ENCODE assay signal across 2 cellular contexts in the genomic region with DNA sequence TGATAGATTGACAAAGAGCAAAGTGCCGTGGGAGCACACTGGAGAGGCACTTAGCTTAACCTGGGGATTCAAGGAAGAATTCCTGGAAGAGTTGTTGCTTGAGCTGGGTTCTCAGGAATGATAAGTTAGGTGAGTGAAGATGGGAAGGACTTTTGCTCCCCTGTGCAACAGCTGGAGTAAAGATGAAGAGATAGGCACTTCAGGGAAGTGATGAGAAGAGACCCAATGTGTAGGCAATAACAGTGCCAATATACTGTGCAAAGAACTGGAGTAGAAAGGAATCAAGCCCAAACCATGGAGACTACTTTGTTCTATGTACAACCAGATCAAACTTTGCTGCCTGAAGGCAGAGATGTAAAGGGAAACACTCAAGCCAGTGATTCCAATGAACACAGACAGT.
TF ChIP-seq lines count a peak whose summit lies in the region.

No MANE protein-coding gene starts in this region.

TF ChIP-seq in WTC11, 78 proteins besides CTCF, POLR2A, EP300 and RAD21 (continued from another document and continues in another):
- no peak for TF ChIP-seq FOXP1 (CRISPR knock-in tag; IDR thresholded peaks at IDR 0.05; ENCODE audit: borderline replicate concordance)
- TF ChIP-seq, protein P1, sequence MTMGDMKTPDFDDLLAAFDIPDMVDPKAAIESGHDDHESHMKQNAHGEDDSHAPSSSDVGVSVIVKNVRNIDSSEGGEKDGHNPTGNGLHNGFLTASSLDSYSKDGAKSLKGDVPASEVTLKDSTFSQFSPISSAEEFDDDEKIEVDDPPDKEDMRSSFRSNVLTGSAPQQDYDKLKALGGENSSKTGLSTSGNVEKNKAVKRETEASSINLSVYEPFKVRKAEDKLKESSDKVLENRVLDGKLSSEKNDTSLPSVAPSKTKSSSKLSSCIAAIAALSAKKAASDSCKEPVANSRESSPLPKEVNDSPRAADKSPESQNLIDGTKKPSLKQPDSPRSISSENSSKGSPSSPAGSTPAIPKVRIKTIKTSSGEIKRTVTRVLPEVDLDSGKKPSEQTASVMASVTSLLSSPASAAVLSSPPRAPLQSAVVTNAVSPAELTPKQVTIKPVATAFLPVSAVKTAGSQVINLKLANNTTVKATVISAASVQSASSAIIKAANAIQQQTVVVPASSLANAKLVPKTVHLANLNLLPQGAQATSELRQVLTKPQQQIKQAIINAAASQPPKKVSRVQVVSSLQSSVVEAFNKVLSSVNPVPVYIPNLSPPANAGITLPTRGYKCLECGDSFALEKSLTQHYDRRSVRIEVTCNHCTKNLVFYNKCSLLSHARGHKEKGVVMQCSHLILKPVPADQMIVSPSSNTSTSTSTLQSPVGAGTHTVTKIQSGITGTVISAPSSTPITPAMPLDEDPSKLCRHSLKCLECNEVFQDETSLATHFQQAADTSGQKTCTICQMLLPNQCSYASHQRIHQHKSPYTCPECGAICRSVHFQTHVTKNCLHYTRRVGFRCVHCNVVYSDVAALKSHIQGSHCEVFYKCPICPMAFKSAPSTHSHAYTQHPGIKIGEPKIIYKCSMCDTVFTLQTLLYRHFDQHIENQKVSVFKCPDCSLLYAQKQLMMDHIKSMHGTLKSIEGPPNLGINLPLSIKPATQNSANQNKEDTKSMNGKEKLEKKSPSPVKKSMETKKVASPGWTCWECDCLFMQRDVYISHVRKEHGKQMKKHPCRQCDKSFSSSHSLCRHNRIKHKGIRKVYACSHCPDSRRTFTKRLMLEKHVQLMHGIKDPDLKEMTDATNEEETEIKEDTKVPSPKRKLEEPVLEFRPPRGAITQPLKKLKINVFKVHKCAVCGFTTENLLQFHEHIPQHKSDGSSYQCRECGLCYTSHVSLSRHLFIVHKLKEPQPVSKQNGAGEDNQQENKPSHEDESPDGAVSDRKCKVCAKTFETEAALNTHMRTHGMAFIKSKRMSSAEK (CRISPR knock-in tag; IDR thresholded peaks at IDR 0.05; ENCODE audit: borderline replicate concordance) = no peak
- TF ChIP-seq ZNF317 (CRISPR knock-in tag; IDR thresholded peaks at IDR 0.05; ENCODE audit: borderline replicate concordance, low read depth) = no peak
- no peak for TF ChIP-seq ZBTB21 (CRISPR knock-in tag; IDR thresholded peaks at IDR 0.05; ENCODE audit: borderline replicate concordance)
- TF ChIP-seq, protein P2, sequence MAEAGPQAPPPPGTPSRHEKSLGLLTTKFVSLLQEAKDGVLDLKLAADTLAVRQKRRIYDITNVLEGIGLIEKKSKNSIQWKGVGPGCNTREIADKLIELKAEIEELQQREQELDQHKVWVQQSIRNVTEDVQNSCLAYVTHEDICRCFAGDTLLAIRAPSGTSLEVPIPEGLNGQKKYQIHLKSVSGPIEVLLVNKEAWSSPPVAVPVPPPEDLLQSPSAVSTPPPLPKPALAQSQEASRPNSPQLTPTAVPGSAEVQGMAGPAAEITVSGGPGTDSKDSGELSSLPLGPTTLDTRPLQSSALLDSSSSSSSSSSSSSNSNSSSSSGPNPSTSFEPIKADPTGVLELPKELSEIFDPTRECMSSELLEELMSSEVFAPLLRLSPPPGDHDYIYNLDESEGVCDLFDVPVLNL (CRISPR knock-in tag; IDR thresholded peaks at IDR 0.05; ENCODE audit: borderline replicate concordance, low read depth) = no peak
- TF ChIP-seq, protein P3, sequence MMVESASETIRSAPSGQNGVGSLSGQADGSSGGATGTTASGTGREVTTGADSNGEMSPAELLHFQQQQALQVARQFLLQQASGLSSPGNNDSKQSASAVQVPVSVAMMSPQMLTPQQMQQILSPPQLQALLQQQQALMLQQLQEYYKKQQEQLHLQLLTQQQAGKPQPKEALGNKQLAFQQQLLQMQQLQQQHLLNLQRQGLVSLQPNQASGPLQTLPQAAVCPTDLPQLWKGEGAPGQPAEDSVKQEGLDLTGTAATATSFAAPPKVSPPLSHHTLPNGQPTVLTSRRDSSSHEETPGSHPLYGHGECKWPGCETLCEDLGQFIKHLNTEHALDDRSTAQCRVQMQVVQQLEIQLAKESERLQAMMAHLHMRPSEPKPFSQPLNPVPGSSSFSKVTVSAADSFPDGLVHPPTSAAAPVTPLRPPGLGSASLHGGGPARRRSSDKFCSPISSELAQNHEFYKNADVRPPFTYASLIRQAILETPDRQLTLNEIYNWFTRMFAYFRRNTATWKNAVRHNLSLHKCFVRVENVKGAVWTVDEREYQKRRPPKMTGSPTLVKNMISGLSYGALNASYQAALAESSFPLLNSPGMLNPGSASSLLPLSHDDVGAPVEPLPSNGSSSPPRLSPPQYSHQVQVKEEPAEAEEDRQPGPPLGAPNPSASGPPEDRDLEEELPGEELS (CRISPR knock-in tag; IDR thresholded peaks at IDR 0.05) = no peak
- no peak for TF ChIP-seq EMX1 (CRISPR knock-in tag; IDR thresholded peaks at IDR 0.05)
- no peak for TF ChIP-seq TCF7 (CRISPR knock-in tag; IDR thresholded peaks at IDR 0.05; ENCODE audit: low read depth)
- TF ChIP-seq, protein P4, sequence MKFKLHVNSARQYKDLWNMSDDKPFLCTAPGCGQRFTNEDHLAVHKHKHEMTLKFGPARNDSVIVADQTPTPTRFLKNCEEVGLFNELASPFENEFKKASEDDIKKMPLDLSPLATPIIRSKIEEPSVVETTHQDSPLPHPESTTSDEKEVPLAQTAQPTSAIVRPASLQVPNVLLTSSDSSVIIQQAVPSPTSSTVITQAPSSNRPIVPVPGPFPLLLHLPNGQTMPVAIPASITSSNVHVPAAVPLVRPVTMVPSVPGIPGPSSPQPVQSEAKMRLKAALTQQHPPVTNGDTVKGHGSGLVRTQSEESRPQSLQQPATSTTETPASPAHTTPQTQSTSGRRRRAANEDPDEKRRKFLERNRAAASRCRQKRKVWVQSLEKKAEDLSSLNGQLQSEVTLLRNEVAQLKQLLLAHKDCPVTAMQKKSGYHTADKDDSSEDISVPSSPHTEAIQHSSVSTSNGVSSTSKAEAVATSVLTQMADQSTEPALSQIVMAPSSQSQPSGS (CRISPR knock-in tag; IDR thresholded peaks at IDR 0.05; ENCODE audit: borderline replicate concordance, low read depth) = no peak
- TF ChIP-seq NFE2L1 (CRISPR knock-in tag; IDR thresholded peaks at IDR 0.05) = no peak

TF ChIP-seq in K562, 482 proteins besides CTCF, POLR2A, EP300 and RAD21 (continued from another document and continues in another):
- TF ChIP-seq, protein P5, sequence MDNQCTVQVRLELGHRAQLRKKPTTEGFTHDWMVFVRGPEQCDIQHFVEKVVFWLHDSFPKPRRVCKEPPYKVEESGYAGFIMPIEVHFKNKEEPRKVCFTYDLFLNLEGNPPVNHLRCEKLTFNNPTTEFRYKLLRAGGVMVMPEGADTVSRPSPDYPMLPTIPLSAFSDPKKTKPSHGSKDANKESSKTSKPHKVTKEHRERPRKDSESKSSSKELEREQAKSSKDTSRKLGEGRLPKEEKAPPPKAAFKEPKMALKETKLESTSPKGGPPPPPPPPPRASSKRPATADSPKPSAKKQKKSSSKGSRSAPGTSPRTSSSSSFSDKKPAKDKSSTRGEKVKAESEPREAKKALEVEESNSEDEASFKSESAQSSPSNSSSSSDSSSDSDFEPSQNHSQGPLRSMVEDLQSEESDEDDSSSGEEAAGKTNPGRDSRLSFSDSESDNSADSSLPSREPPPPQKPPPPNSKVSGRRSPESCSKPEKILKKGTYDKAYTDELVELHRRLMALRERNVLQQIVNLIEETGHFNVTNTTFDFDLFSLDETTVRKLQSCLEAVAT (IDR thresholded peaks at IDR 0.05) = peak in 1 of 2 experiments; percentile 59; a peak in 1 of 4 replicates
- TF ChIP-seq FOXA1 (IDR thresholded peaks at IDR 0.05; ENCODE audit: borderline replicate concordance) = no peak
- no peak for TF ChIP-seq HNRNPLL (IDR thresholded peaks at IDR 0.05; ENCODE audit: low read depth, low read length, poor library complexity, severe bottlenecking)
- TF ChIP-seq, protein P6, sequence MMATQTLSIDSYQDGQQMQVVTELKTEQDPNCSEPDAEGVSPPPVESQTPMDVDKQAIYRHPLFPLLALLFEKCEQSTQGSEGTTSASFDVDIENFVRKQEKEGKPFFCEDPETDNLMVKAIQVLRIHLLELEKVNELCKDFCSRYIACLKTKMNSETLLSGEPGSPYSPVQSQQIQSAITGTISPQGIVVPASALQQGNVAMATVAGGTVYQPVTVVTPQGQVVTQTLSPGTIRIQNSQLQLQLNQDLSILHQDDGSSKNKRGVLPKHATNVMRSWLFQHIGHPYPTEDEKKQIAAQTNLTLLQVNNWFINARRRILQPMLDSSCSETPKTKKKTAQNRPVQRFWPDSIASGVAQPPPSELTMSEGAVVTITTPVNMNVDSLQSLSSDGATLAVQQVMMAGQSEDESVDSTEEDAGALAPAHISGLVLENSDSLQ (IDR thresholded peaks at IDR 0.05) = no peak
- peak; percentile 51; the same call in 1 of the 2 replicates for TF ChIP-seq GATAD2A (IDR thresholded peaks at IDR 0.05)
- TF ChIP-seq, protein P7, sequence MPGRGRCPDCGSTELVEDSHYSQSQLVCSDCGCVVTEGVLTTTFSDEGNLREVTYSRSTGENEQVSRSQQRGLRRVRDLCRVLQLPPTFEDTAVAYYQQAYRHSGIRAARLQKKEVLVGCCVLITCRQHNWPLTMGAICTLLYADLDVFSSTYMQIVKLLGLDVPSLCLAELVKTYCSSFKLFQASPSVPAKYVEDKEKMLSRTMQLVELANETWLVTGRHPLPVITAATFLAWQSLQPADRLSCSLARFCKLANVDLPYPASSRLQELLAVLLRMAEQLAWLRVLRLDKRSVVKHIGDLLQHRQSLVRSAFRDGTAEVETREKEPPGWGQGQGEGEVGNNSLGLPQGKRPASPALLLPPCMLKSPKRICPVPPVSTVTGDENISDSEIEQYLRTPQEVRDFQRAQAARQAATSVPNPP (IDR thresholded peaks at IDR 0.05; ENCODE audit: borderline replicate concordance, insufficient read depth, insufficient read length) = no peak
- TF ChIP-seq, protein P8, sequence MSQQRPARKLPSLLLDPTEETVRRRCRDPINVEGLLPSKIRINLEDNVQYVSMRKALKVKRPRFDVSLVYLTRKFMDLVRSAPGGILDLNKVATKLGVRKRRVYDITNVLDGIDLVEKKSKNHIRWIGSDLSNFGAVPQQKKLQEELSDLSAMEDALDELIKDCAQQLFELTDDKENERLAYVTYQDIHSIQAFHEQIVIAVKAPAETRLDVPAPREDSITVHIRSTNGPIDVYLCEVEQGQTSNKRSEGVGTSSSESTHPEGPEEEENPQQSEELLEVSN (IDR thresholded peaks at IDR 0.05; ENCODE audit: borderline replicate concordance in 1 of 2, extremely low read depth in 1 of 2, insufficient read depth in 1 of 2, insufficient read length in 1 of 2, low read depth in 1 of 2, low read length in 1 of 2, poor library complexity in 1 of 2, severe bottlenecking in 1 of 2) = no peak
- TF ChIP-seq ZBTB17 (CRISPR knock-in tag; IDR thresholded peaks at IDR 0.05) = no peak
- TF ChIP-seq, protein P9, sequence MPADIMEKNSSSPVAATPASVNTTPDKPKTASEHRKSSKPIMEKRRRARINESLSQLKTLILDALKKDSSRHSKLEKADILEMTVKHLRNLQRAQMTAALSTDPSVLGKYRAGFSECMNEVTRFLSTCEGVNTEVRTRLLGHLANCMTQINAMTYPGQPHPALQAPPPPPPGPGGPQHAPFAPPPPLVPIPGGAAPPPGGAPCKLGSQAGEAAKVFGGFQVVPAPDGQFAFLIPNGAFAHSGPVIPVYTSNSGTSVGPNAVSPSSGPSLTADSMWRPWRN (IDR thresholded peaks at IDR 0.05; ENCODE audit: low read depth) = no peak
- TF ChIP-seq DMBX1 (CRISPR knock-in tag; IDR thresholded peaks at IDR 0.05; ENCODE audit: borderline replicate concordance) = peak; percentile 68; the same call in 1 of the 2 replicates
- 0 out of 4 replicates have a peak, but pooled peaks of 1 of the 2 experiments have one; percentile 59 for TF ChIP-seq RCOR1 (IDR thresholded peaks at IDR 0.05; ENCODE audit: borderline replicate concordance in 1 of 2, low read depth in 2 of 2, low read length in 2 of 2)
- 0 out of 2 replicates have a peak, but pooled peaks have one; percentile 8 for TF ChIP-seq CBFA2T3 (IDR thresholded peaks at IDR 0.05)
- TF ChIP-seq NCOR1 (IDR thresholded peaks at IDR 0.05) = no peak
- TF ChIP-seq, protein P10, sequence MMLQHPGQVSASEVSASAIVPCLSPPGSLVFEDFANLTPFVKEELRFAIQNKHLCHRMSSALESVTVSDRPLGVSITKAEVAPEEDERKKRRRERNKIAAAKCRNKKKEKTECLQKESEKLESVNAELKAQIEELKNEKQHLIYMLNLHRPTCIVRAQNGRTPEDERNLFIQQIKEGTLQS (IDR thresholded peaks at IDR 0.05) = no peak
- TF ChIP-seq, protein P10 (CRISPR knock-in tag; conservative IDR thresholded peaks at IDR 0.05) = no peak
- TF ChIP-seq SMARCA4 (IDR thresholded peaks at IDR 0.05) = 0 out of 2 replicates have a peak, but pooled peaks have one; percentile 46
- TF ChIP-seq FOXK2 (conservative IDR thresholded peaks at IDR 0.05 in 1 of 2, IDR thresholded peaks at IDR 0.05 in 1 of 2; ENCODE audit: low read depth in 2 of 2) = no peak
- TF ChIP-seq DACH1 (IDR thresholded peaks at IDR 0.05; ENCODE audit: partially characterized antibody) = peak; percentile 58
- TF ChIP-seq HDAC1 (IDR thresholded peaks at IDR 0.05) = peak in 1 of 2 experiments; percentile 34; a peak in 1 of 4 replicates
- no peak for TF ChIP-seq ZNF140 (CRISPR knock-in tag; IDR thresholded peaks at IDR 0.05)
- TF ChIP-seq SMAD4 (CRISPR knock-in tag; conservative IDR thresholded peaks at IDR 0.05) = 0 out of 2 replicates have a peak, but pooled peaks have one; percentile 39
- TF ChIP-seq TAF9B (IDR thresholded peaks at IDR 0.05; ENCODE audit: partially characterized antibody) = no peak
- no peak for TF ChIP-seq ELF2 (CRISPR knock-in tag; IDR thresholded peaks at IDR 0.05)
- TF ChIP-seq ZEB2 (IDR thresholded peaks at IDR 0.05) = peak; percentile 55; the same call in 1 of the 2 replicates
- no peak for TF ChIP-seq POLR3G (IDR thresholded peaks at IDR 0.05; ENCODE audit: extremely low read depth, insufficient read length, insufficient replicate concordance)
- 0 out of 2 replicates have a peak, but pooled peaks have one; percentile 24 for TF ChIP-seq HDAC2 (IDR thresholded peaks at IDR 0.05)
- TF ChIP-seq ERF (CRISPR knock-in tag; IDR thresholded peaks at IDR 0.05) = no peak
